Comparison of ENCODE assay signal across 8 cellular contexts in genomic region chr6:13814176-13814937, GRCh38.
A peak's percentile ranks its signal among the peaks of the same experiment; 100 is the strongest.
DNase-seq lines count a peak whose midpoint lies in the region; TF ChIP-seq lines count a peak whose summit lies in the region.

A gene with protein sequence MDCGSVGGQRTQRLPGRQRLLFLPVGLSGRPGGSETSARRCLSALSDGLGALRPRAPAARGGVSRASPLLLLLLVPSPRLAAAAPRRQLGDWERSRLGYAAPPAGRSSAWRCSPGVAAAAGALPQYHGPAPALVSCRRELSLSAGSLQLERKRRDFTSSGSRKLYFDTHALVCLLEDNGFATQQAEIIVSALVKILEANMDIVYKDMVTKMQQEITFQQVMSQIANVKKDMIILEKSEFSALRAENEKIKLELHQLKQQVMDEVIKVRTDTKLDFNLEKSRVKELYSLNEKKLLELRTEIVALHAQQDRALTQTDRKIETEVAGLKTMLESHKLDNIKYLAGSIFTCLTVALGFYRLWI (minus strand): TSS chr6:13814557. CDS start chr6:13814429, 128 bp downstream.

- H3K79me2 ChIP-seq in MM.1S (ENCODE audit: low read length) = peaks cover 43% of the 10 kb centered on the region

- no peaks in the 10 kb centered on the region for H3K27me3 ChIP-seq in HAP-1 (ENCODE audit: low read depth)
- H3K27me3 ChIP-seq in MM.1S (replicated peaks; ENCODE audit: insufficient read depth, low read length) = no peaks in the 10 kb centered on the region

- H3K4me3 Mint-ChIP-seq in activated naive CD4-positive, alpha-beta T cell treated with anti-CD3 and anti-CD28 coated beads, Interleukin-2, amount 10 ng/mL, durations not matched to agents 7 days and 5 days = peak within 1 kb of the TSS; percentile 87

- in situ Hi-C loops in HAP-1 (cut with MboI; ENCODE audit: low sequenced_read_pairs) = no loop called here

- H3F3A ChIP-seq in MM.1S (ENCODE audit: insufficient read depth, low read length) = peaks cover 17% of the 10 kb centered on the region

- peak within 1 kb of the TSS; percentile 90 for H3K27ac Mint-ChIP-seq in activated naive CD4-positive, alpha-beta T cell treated with anti-CD3 and anti-CD28 coated beads, Interleukin-2, amount 10 ng/mL, durations not matched to agents 7 days and 5 days

- peaks cover 4% of the 10 kb centered on the region for H3K27me3 Mint-ChIP-seq in activated naive CD4-positive, alpha-beta T cell treated with anti-CD3 and anti-CD28 coated beads, Interleukin-2, amount 10 ng/mL, durations not matched to agents 7 days and 5 days

- H3K36me3 ChIP-seq in HAP-1 (replicated peaks) (no peaks in the 10 kb centered on the region), MM.1S (replicated peaks; ENCODE audit: insufficient read depth, low read length) (no peaks in the 10 kb centered on the region; the same call in 1 of the 2 replicates), SK-N-MC (ENCODE audit: insufficient read depth, low read length) (peaks cover 12% of the 10 kb centered on the region)

- peaks cover 30% of the 10 kb centered on the region for H3K4me1 Mint-ChIP-seq in activated naive CD4-positive, alpha-beta T cell treated with anti-CD3 and anti-CD28 coated beads, Interleukin-2, amount 10 ng/mL, durations not matched to agents 7 days and 5 days

- 0 out of 2 replicates have a peak, but pooled peaks cover 4% of the 10 kb centered on the region for H4K20me1 ChIP-seq in MM.1S (ENCODE audit: insufficient read depth, low read length)

- H3K36me3 Mint-ChIP-seq in activated naive CD4-positive, alpha-beta T cell treated with anti-CD3 and anti-CD28 coated beads, Interleukin-2, amount 10 ng/mL, durations not matched to agents 7 days and 5 days = peaks cover 4% of the 10 kb centered on the region

- DNase-seq in GM04504 (ENCODE audit: low read depth) (peak; percentile 75), HAP-1 (ENCODE audit: low spot score in 2 of 2) (peak; percentile 81 to 89), MM.1S (peak; percentile 95), SK-N-MC (ENCODE audit: low read depth, low spot score) (no peak), globus pallidus (ENCODE audit: low spot score) (peak; percentile 89), nucleus accumbens (lab: John Stamatoyannopoulos, UW) (peak; percentile 20 to 97 (median 86)), superior temporal gyrus (ENCODE audit: extremely low spot score) (peak; percentile 83)
- DNase-seq in activated naive CD4-positive, alpha-beta T cell treated with anti-CD3 and anti-CD28 coated beads, Interleukin-2, amount 10 ng/mL, durations not matched to agents 7 days and 5 days = peak; percentile 89

- H3K9ac ChIP-seq in MM.1S (ENCODE audit: low read length) (peak within 1 kb of the TSS; percentile 87), SK-N-MC (ENCODE audit: insufficient read length) (peak within 1 kb of the TSS; percentile 87)

- H3K9me2 ChIP-seq in MM.1S (replicated peaks; ENCODE audit: insufficient read depth, low read length) = no peaks in the 10 kb centered on the region

- H3K4me1 ChIP-seq in HAP-1 (peaks cover 5% of the 10 kb centered on the region; the same call in 1 of the 2 replicates), MM.1S (ENCODE audit: low read length) (peaks cover 9% of the 10 kb centered on the region)

- peak within 1 kb of the TSS; percentile 93 for H3K27ac ChIP-seq in MM.1S (ENCODE audit: low read length)
- peak within 1 kb of the TSS; percentile 97 for H3K27ac ChIP-seq in SK-N-MC

- peak; percentile 16; the same call in 1 of the 2 replicates for TF ChIP-seq CTCF in MM.1S (IDR thresholded peaks at IDR 0.05; ENCODE audit: low read length)

- H3K4me2 ChIP-seq in MM.1S (ENCODE audit: low read depth, low read length) = peak within 1 kb of the TSS; percentile 86

- H3K4me3 ChIP-seq in HAP-1 (peak within 1 kb of the TSS; percentile 78), MM.1S (ENCODE audit: low read length) (peak within 1 kb of the TSS; percentile 96), SK-N-MC (peak within 1 kb of the TSS; percentile 97)

- H2AFZ ChIP-seq in MM.1S (ENCODE audit: low read length) = peak within 1 kb of the TSS; percentile 89

- CTCF ChIA-PET in activated naive CD4-positive, alpha-beta T cell treated with anti-CD3 and anti-CD28 coated beads, Interleukin-2, amount 10 ng/mL, durations not matched to agents 7 days and 5 days (lab: Charles Lee) = interaction anchor here (1.1 kb wide), 1 partner anchor 240 kb away, joined by 3 read pairs; the partner anchor contains the start of gene SIRT5

- H3K9me3 ChIP-seq in HAP-1 (no peaks in the 10 kb centered on the region), MM.1S (replicated peaks; ENCODE audit: insufficient read depth, low read length) (no peaks in the 10 kb centered on the region), SK-N-MC (ENCODE audit: low read depth, low read length) (no peaks in the 10 kb centered on the region)

- no peaks in the 10 kb centered on the region for H3K9me3 Mint-ChIP-seq in activated naive CD4-positive, alpha-beta T cell treated with anti-CD3 and anti-CD28 coated beads, Interleukin-2, amount 10 ng/mL, durations not matched to agents 7 days and 5 days
